1 cellular context compared by ENCODE assay signal in genomic region chr2:46980786-46981583, GRCh38.
TF ChIP-seq lines count a peak whose summit lies in the region.

No MANE protein-coding gene starts in this region.

TF ChIP-seq in GM12878, 131 proteins besides CTCF, POLR2A, EP300 and RAD21:
- TF ChIP-seq E2F8 (IDR thresholded peaks at IDR 0.05; ENCODE audit: low read depth, partially characterized antibody) (no peak), ZBTB33 (IDR thresholded peaks at IDR 0.05) (no peak), POU2F2 (IDR thresholded peaks at IDR 0.05; ENCODE audit: borderline replicate concordance, low read depth, low read length) (no peak), SUPT20H (IDR thresholded peaks at IDR 0.05; ENCODE audit: borderline replicate concordance, control insufficient read depth, low read depth, low read length) (no peak), FOS (IDR thresholded peaks at IDR 0.05; ENCODE audit: borderline replicate concordance, extremely low read depth, insufficient read length) (no peak), ZNF24 (IDR thresholded peaks at IDR 0.05) (no peak), EGR1 (IDR thresholded peaks at IDR 0.05; ENCODE audit: borderline replicate concordance in 1 of 2, low read depth in 2 of 2, low read length in 2 of 2) (no peak), TCF3 (IDR thresholded peaks at IDR 0.05; ENCODE audit: borderline replicate concordance, insufficient read depth, low read depth, low read length) (no peak), NKRF (conservative IDR thresholded peaks at IDR 0.05) (no peak), RELA (IDR thresholded peaks at IDR 0.05; ENCODE audit: borderline replicate concordance, partially characterized antibody) (no peak), STAT1 (conservative IDR thresholded peaks at IDR 0.05) (no peak), KAT2A (conservative IDR thresholded peaks at IDR 0.05; ENCODE audit: control insufficient read depth, low read depth, low read length) (no peak), YBX1 (IDR thresholded peaks at IDR 0.05) (no peak), RB1 (IDR thresholded peaks at IDR 0.05; ENCODE audit: borderline replicate concordance) (no peak), ATF2 (IDR thresholded peaks at IDR 0.05; ENCODE audit: low read length) (no peak), ZNF217 (IDR thresholded peaks at IDR 0.05) (no peak), POLR2AphosphoS5 (IDR thresholded peaks at IDR 0.05; ENCODE audit: low read length) (no peak), PKNOX1 (IDR thresholded peaks at IDR 0.05) (no peak), BHLHE40 (IDR thresholded peaks at IDR 0.05; ENCODE audit: borderline replicate concordance in 1 of 2, low read depth in 2 of 2, low read length in 1 of 2) (no peak)
